15 cellular contexts compared by ENCODE assay signal in the genomic region with DNA sequence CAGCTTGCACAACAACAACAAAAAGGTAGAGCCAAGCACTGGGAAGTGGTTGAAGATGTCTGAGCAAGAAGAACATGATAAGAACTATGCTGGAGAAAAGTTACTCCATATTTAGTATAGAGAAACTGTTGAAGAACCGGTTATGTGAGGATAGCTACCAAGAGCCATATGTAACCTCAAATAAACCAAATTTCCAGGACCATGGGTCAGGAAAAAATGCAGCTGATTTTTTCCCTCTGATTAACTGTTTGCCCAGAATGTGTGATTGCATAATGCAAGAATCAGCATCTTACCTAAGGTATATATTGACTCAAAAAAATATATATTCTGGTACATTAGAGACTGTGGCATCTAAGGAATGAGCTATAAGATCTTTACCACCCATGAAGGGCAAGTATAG.
"Had no signal": no experiment of that assay in that cellular context is flagged by ENCODE, and none has a peak within 500 bp of the region (broad histone marks: within the 10 kb centered on the region; RNA-seq: fewer than 3 reads in every experiment).

No MANE protein-coding gene starts in this region.

- H3K27me3 ChIP-seq: left lung had no signal

- H2AFZ ChIP-seq: parathyroid adenoma had no signal

- H3K4me1 ChIP-seq: parathyroid adenoma had no signal

- H3K36me3 ChIP-seq: left lung, thoracic aorta had no signal

- H3K9ac ChIP-seq: parathyroid adenoma had no signal

- H3K79me2 ChIP-seq: parathyroid adenoma had no signal

- DNase-seq: activated CD4-positive, alpha-beta T cell treated with anti-CD3 and anti-CD28 coated beads for 1 hour; activated CD4-positive, alpha-beta T cell treated with anti-CD3 and anti-CD28 coated beads, Interleukin-2, amount 50 U/mL, for 4 hours; activated effector memory CD4-positive, alpha-beta T cell treated with anti-CD3 and anti-CD28 coated beads, Interleukin-2, amount 50 U/mL, for 16 hours; activated T-cell treated with anti-CD3 and anti-CD28 coated beads, Interleukin-2, amount 50 U/mL, for 24 hours; amygdala; erythroblast; hippocampal formation; kidney; left lung; mucosa of descending colon; naive thymus-derived CD4-positive, alpha-beta T cell; retina had no signal

- ATAC-seq: left lung; mucosa of descending colon; naive thymus-derived CD4-positive, alpha-beta T cell; stimulated activated effector memory CD8-positive, alpha-beta T cell treated with anti-CD3 and anti-CD28 coated beads, Interleukin-12 subunit alpha, Interleukin-12 subunit beta, amount 100 ng/mL, for 72 hours had no signal

- H3K27ac ChIP-seq: left lung, parathyroid adenoma, thoracic aorta had no signal

- H3K4me3 ChIP-seq: left lung, mucosa of descending colon, thoracic aorta had no signal

- H3K9me3 ChIP-seq: left lung, mucosa of descending colon, thoracic aorta had no signal
